8 cellular contexts compared by ENCODE assay signal in the genomic region with DNA sequence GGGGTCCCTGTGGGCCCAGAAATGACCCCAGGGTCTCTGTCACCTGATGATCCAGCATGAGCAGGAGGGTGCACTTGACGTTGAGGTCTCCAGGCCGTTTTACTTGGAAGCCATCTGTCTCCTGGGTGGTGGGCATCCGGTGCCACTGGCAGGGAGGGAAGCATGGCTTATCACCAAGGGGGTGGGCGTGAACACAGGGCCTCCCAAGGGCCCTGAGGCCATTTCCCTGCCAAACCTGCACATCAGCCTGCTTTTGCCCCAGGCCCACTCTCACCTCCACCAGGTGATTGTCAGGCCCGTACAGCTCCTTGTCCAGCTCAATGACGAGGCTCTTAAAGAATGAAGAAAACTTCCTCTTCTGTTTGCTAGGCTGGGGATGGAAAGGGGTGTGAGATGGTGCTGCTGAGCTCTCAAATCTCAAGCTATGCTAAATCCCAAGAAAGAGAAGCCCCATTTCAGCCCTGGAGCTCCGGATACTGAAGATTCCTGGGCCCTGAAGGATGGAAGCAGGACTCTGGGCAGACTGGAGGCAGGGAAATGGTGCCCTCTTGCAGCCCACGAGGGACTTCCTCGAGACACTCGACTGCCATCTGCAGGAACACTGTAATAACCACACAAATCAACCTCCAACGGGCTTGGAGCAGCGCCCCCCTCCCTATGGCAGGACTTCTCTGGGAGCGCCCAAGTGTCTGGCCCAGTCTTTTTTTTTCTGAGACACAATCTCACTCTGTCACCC. TPM values are rescaled to one million over a fixed set of nuclear protein-coding genes. Genes with fewer than 3 reads are reported as not detected.
A peak's percentile ranks its signal among the peaks of the same experiment; 100 is the strongest.
DNase-seq lines count a peak whose midpoint lies in the region; ATAC-seq and TF ChIP-seq lines count a peak whose summit lies in the region.

No MANE protein-coding gene starts in this region.

- no peak overlapping the region for H3K23ac ChIP-seq in IMR-90 (ENCODE audit: low read depth, low read length)

- dilution Hi-C loops in IMR-90 (cut with HindIII; ENCODE audit: low sequenced_read_pairs, unreplicated experiment) = no loop called here

- no peak overlapping the region for H3K27ac ChIP-seq in IMR-90 (ENCODE audit: insufficient read depth, low read length)
- no peak overlapping the region for H3K27ac ChIP-seq in Peyer's patch

- H2AK5ac ChIP-seq in IMR-90 (ENCODE audit: low read depth, low read length) = no peak overlapping the region

- H3K4me1 ChIP-seq in IMR-90 (ENCODE audit: control insufficient read depth, insufficient read depth, low read length) (peaks cover 13% of the 10 kb centered on the region), Peyer's patch (peaks cover 0 to 32% (median 10%) of the 10 kb centered on the region in 4 donors)

- no peak overlapping the region for H3K56ac ChIP-seq in IMR-90 (ENCODE audit: extremely low read depth, insufficient read depth, low read length)

- no peak overlapping the region for H4K91ac ChIP-seq in IMR-90 (ENCODE audit: insufficient read depth, low read depth, low read length)

- H2BK120ac ChIP-seq in IMR-90 (ENCODE audit: low read depth, low read length) = no peak overlapping the region

- DNase-seq in Ammon's horn (ENCODE audit: low spot score) (peak; percentile 88), IMR-90 (peak; percentile 85), Peyer's patch (peak; percentile 54 to 67 (median 66)), fibroblast of the conjunctiva (ENCODE audit: low read depth) (peak; percentile 88), pons (ENCODE audit: low spot score) (peak; percentile 85)
- DNase-seq in activated effector memory CD4-positive, alpha-beta T cell treated with anti-CD3 and anti-CD28 coated beads, Interleukin-2, amount 50 U/mL, for 16 hours = peak; percentile 76

- intact Hi-C loops in IMR-90 (cut with micrococcal nuclease) = no loop called here

- H2BK20ac ChIP-seq in IMR-90 (ENCODE audit: low read depth, low read length) = no peak overlapping the region

- peak; percentile 94 for TF ChIP-seq CTCF in IMR-90 (conservative IDR thresholded peaks at IDR 0.05; ENCODE audit: low read depth, low read length)
- peak in 4 of 6 experiments; percentile 37 to 62 (median 58) for TF ChIP-seq CTCF in Peyer's patch (IDR thresholded peaks at IDR 0.05)

- POLR2A ChIA-PET in IMR-90 (lab: Charles Lee; ENCODE audit: unreplicated experiment) = interaction anchor here (0.7 kb wide), 1 partner anchor 18 kb away, joined by 3 read pairs; no protein-coding TSS in a partner anchor

- no peak overlapping the region for H3K4me3 ChIP-seq in IMR-90 (ENCODE audit: insufficient read depth, low read depth, low read length)
- no peak overlapping the region for H3K4me3 ChIP-seq in Peyer's patch

- H3K9me1 ChIP-seq in IMR-90 (ENCODE audit: insufficient read depth, low read length) = peaks cover 3% of the 10 kb centered on the region

- TF ChIP-seq POLR2A in IMR-90 (IDR thresholded peaks at IDR 0.05; ENCODE audit: low read depth, low read length) (no peak), Peyer's patch (IDR thresholded peaks at IDR 0.05) (no peak)

- in situ Hi-C loops in IMR-90 (cut with MboI; ENCODE audit: low sequenced_read_pairs) = no loop called here

- no TSS peak for BruUV-seq in IMR-90 (replicated peaks; lab: Mats Ljungman, UMichigan)

- H4K20me1 ChIP-seq in IMR-90 (ENCODE audit: insufficient read depth, low read length) = peaks cover 49% of the 10 kb centered on the region

- H4K8ac ChIP-seq in IMR-90 (ENCODE audit: low read depth in 2 of 2, low read length in 2 of 2) = no peak overlapping the region

- H3K79me1 ChIP-seq in IMR-90 (ENCODE audit: low read depth in 1 of 2, low read length in 2 of 2) = peaks cover 14 to 79% of the 10 kb centered on the region in 2 experiments

- H3K9me3 ChIP-seq in IMR-90 (ENCODE audit: control insufficient read depth, insufficient read depth, low read length) (no peaks in the 10 kb centered on the region), Peyer's patch (no peaks in the 10 kb centered on the region)

- H2AK9ac ChIP-seq in IMR-90 (replicated peaks; ENCODE audit: low read depth, low read length, poor library complexity) = peak overlapping the region; percentile 82

- H2AFZ ChIP-seq in IMR-90 (replicated peaks; ENCODE audit: low read length, poor library complexity) = peak overlapping the region; percentile 4

- H3K36me3 ChIP-seq in IMR-90 (ENCODE audit: control insufficient read depth, insufficient read depth, low read length) (peaks cover 66% of the 10 kb centered on the region), Peyer's patch (peaks cover 0 to 82% (median 0%) of the 10 kb centered on the region in 3 donors)

- H2BK5ac ChIP-seq in IMR-90 (ENCODE audit: low read depth, low read length, poor library complexity, severe bottlenecking) = no peak overlapping the region

- peak; percentile 63 for TF ChIP-seq RAD21 in IMR-90 (IDR thresholded peaks at IDR 0.05; ENCODE audit: low read length)

- CTCF ChIA-PET in IMR-90 (lab: Yijun Ruan, JAX) = interaction anchor here (0.6 to 1.4 kb wide), 4 partner anchors 8 to 266 kb away, joined by 3 read pairs; no protein-coding TSS in a partner anchor

- no peak overlapping the region for H3K4me2 ChIP-seq in IMR-90 (ENCODE audit: low read depth, low read length)

- 80% methylated on average over 2 of the region's 13 CpGs; no CpG with 5 or more reads in 1 of the 2 experiments for WGBS in IMR-90 (ENCODE audit: extremely low coverage in 2 of 2, insufficient read length in 1 of 2), 2 experiments

- no peak overlapping the region for H2BK15ac ChIP-seq in IMR-90 (ENCODE audit: low read depth, low read length)

- H3K4ac ChIP-seq in IMR-90 (ENCODE audit: low read depth, low read length) = no peak overlapping the region

- no peak overlapping the region for H3K9ac ChIP-seq in IMR-90 (ENCODE audit: low read depth, low read length)

- no peak overlapping the region for H3K14ac ChIP-seq in IMR-90 (replicated peaks; ENCODE audit: low read depth, low read length)

- H4K5ac ChIP-seq in IMR-90 (ENCODE audit: low read depth, low read length) = no peak overlapping the region

- no peak overlapping the region for H3K18ac ChIP-seq in IMR-90 (ENCODE audit: low read depth, low read length)

- H3K27me3 ChIP-seq in IMR-90 (ENCODE audit: control insufficient read depth, insufficient read depth, low read length) = no peaks in the 10 kb centered on the region
- H3K27me3 ChIP-seq in Peyer's patch = no peaks in the 10 kb centered on the region

- ATAC-seq in GM18517 (IDR thresholded peaks at IDR 0.05; ENCODE audit: unreplicated experiment) (peak; percentile 49), IMR-90 (ENCODE audit: low read depth) (peak; percentile 92), GM21526 (IDR thresholded peaks at IDR 0.05; ENCODE audit: low FRiP score, unreplicated experiment) (no peak)

TF ChIP-seq in IMR-90, 13 proteins besides CTCF, POLR2A, EP300 and RAD21 (continues in another document):
- TF ChIP-seq MAZ (IDR thresholded peaks at IDR 0.05; ENCODE audit: borderline replicate concordance, low read depth, low read length) (peak; percentile 75), NFE2L2 (IDR thresholded peaks at IDR 0.05; ENCODE audit: low read depth, low read length) (no peak), BHLHE40 (IDR thresholded peaks at IDR 0.05; ENCODE audit: low read depth, low read length) (no peak), CHD1 (IDR thresholded peaks at IDR 0.05; ENCODE audit: low read depth, low read length) (no peak), CEBPB (IDR thresholded peaks at IDR 0.05; ENCODE audit: low read depth, low read length) (no peak), USF2 (IDR thresholded peaks at IDR 0.05; ENCODE audit: low read depth, low read length) (peak; percentile 16; the same call in 1 of the 2 replicates)
- TF ChIP-seq, protein P1, sequence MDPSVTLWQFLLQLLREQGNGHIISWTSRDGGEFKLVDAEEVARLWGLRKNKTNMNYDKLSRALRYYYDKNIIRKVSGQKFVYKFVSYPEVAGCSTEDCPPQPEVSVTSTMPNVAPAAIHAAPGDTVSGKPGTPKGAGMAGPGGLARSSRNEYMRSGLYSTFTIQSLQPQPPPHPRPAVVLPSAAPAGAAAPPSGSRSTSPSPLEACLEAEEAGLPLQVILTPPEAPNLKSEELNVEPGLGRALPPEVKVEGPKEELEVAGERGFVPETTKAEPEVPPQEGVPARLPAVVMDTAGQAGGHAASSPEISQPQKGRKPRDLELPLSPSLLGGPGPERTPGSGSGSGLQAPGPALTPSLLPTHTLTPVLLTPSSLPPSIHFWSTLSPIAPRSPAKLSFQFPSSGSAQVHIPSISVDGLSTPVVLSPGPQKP (IDR thresholded peaks at IDR 0.05; ENCODE audit: borderline replicate concordance, low read depth, low read length) = no peak

RNA-seq across cellular contexts. Expression of gene FTSJ3, which starts 7.1 kb away (rescaled TPM):
- total RNA-seq in IMR-90 (2012; rRNA removed) (68.1 and 69.4 TPM in 2 replicates), Peyer's patch (100 to 1,000 TPM in 1 of 4 donors, 10 to 100 TPM in 3; 19.6 to 133 (median 51.6) TPM)
- polyA plus RNA-seq in IMR-90 (2012; rRNA removed) = 45.4 and 51.3 TPM in 2 replicates
- 22.2 and 33.6 TPM in 2 replicates for polyA plus RNA-seq in IMR-90 (2012; cell fraction: cytosol; rRNA removed)
- polyA plus RNA-seq in IMR-90 (2012; cell fraction: nucleus; rRNA removed; ENCODE audit: low replicate concordance) = 63.3 and 90.0 TPM in 2 replicates

RNA-seq across cellular contexts. Expression of gene PSMC5, which starts 7.4 kb away (rescaled TPM):
- total RNA-seq in IMR-90 (2012; rRNA removed) (104 and 105 TPM in 2 replicates), Peyer's patch (100 to 1,000 TPM in 1 of 4 donors, 10 to 100 TPM in 3; 61.1 to 126 (median 67.3) TPM)
- polyA plus RNA-seq in IMR-90 (2012; rRNA removed) = 165 and 175 TPM in 2 replicates
- polyA plus RNA-seq in IMR-90 (2012; cell fraction: cytosol; rRNA removed) = 104 and 142 TPM in 2 replicates
- polyA plus RNA-seq in IMR-90 (2012; cell fraction: nucleus; rRNA removed; ENCODE audit: low replicate concordance) = 92.5 and 145 TPM in 2 replicates

RNA-seq across cellular contexts. Expression of gene SMARCD2, which starts 7.9 kb away (rescaled TPM):
- total RNA-seq in IMR-90 (2012; rRNA removed) = 72.8 and 91.2 TPM in 2 replicates
- 53.7 and 56.9 TPM in 2 replicates for polyA plus RNA-seq in IMR-90 (2012; rRNA removed)
- polyA plus RNA-seq in IMR-90 (2012; cell fraction: cytosol; rRNA removed) = 28.3 and 43.2 TPM in 2 replicates
- 64.7 and 69.4 TPM in 2 replicates for polyA plus RNA-seq in IMR-90 (2012; cell fraction: nucleus; rRNA removed; ENCODE audit: low replicate concordance)
- total RNA-seq in Peyer's patch = 100 to 1,000 TPM; 124 to 193 (median 151) TPM

RNA-seq across cellular contexts. Expression of gene CSH2, which starts 38.9 kb away (rescaled TPM):
- total RNA-seq in IMR-90 (2012; rRNA removed) (not detected in 2 replicates), Peyer's patch (not detected)
- not detected in 2 replicates for polyA plus RNA-seq in IMR-90 (2012; rRNA removed)
- polyA plus RNA-seq in IMR-90 (2012; cell fraction: cytosol; rRNA removed) = not detected in 2 replicates
- not detected in 2 replicates for polyA plus RNA-seq in IMR-90 (2012; cell fraction: nucleus; rRNA removed; ENCODE audit: low replicate concordance)

RNA-seq across cellular contexts. Expression of gene GH2, which starts 47.1 kb away (rescaled TPM):
- total RNA-seq in IMR-90 (2012; rRNA removed) (not detected in 2 replicates), Peyer's patch (not detected)
- polyA plus RNA-seq in IMR-90 (2012; rRNA removed) = not detected in 2 replicates
- not detected in 2 replicates for polyA plus RNA-seq in IMR-90 (2012; cell fraction: cytosol; rRNA removed)
- polyA plus RNA-seq in IMR-90 (2012; cell fraction: nucleus; rRNA removed; ENCODE audit: low replicate concordance) = not detected in 2 replicates
